Comparison of ENCODE assay signal across 9 cellular contexts in genomic region chr1:88773540-88774150, GRCh38.
DNase-seq lines count a peak whose midpoint lies in the region; ATAC-seq and TF ChIP-seq lines count a peak whose summit lies in the region.
"Had no signal": no experiment of that assay in that cellular context is flagged by ENCODE, and none has a peak within 500 bp of the region (broad histone marks: within the 10 kb centered on the region; RNA-seq: fewer than 3 reads in every experiment).

No MANE protein-coding gene starts in this region.

- no peaks in the 10 kb centered on the region; the same call in 1 of the 2 replicates for H4K20me1 ChIP-seq in SK-N-SH (ENCODE audit: insufficient read depth)

- TF ChIP-seq CTCF in SK-N-SH (IDR thresholded peaks at IDR 0.05) (no peak), glutamatergic neuron (IDR thresholded peaks at IDR 0.05; ENCODE audit: partially characterized antibody, unreplicated experiment) (no peak)

- DNase-seq in activated CD4-positive, alpha-beta T cell treated with anti-CD3 and anti-CD28 coated beads for 36 hours, result peak; percentile 44
- no peak for DNase-seq in activated CD4-positive, alpha-beta T cell treated with anti-CD3 and anti-CD28 coated beads for 1 hour
- no peak for DNase-seq in SK-N-SH
- DNase-seq in stimulated activated CD8-positive, alpha-beta memory T cell treated with anti-CD3 and anti-CD28 coated beads, Interleukin-4, amount 100 ng/mL, for 48 hours, result peak; percentile 40
- no peak for DNase-seq in activated gamma-delta T cell treated with Interleukin-2 at 50 U/mL for 16 hours
- no peak for DNase-seq in glutamatergic neuron
- DNase-seq: kidney had no signal

- TF ChIP-seq RAD21 in SK-N-SH (IDR thresholded peaks at IDR 0.05; ENCODE audit: low read length), result no peak

- no peak overlapping the region for H2AFZ ChIP-seq in SK-N-SH (ENCODE audit: low read depth)

- peaks cover 21% of the 10 kb centered on the region for H3K79me2 ChIP-seq in SK-N-SH (ENCODE audit: insufficient read depth)

- H3F3A ChIP-seq in SK-N-SH (replicated peaks; ENCODE audit: insufficient read depth), result peaks cover 10% of the 10 kb centered on the region

- no peaks in the 10 kb centered on the region for H3K4me1 ChIP-seq in SK-N-SH (ENCODE audit: control insufficient read depth in 1 of 2, insufficient read depth in 2 of 2, low read depth in 1 of 2, low read length in 1 of 2)
- H3K4me1 ChIP-seq in esophagus (ENCODE audit: control insufficient read depth in 2 of 2, insufficient read depth in 2 of 2, low read length in 1 of 2), result no peaks in the 10 kb centered on the region

- POLR2A ChIA-PET in activated CD4-positive, alpha-beta T cell treated with anti-CD3 and anti-CD28 coated beads for 36 hours (lab: Charles Lee), result interaction anchor here (0.6 kb wide), 1 partner anchor 71 kb away, joined by 3 read pairs; no protein-coding TSS in a partner anchor
- POLR2A ChIA-PET in SK-N-SH (lab: Yijun Ruan, JAX), result no interaction called here

- H3K4me3 ChIP-seq in SK-N-SH (ENCODE audit: low read depth in 2 of 2, low read length in 1 of 2) (no peak overlapping the region), esophagus (ENCODE audit: low read depth in 1 of 2, low read length in 2 of 2) (no peak overlapping the region)

- H3K4me1 Mint-ChIP-seq in activated CD4-positive, alpha-beta T cell treated with anti-CD3 and anti-CD28 coated beads for 36 hours, result peaks cover 23% of the 10 kb centered on the region
- H3K4me1 Mint-ChIP-seq in glutamatergic neuron (ENCODE audit: low read depth, unreplicated experiment), result no peaks in the 10 kb centered on the region

- H3K27ac ChIP-seq in SK-N-SH (ENCODE audit: low read depth in 2 of 2, low read length in 1 of 2), result peak overlapping the region in 1 of 2 experiments; percentile 39; a peak in 1 of 4 replicates
- H3K27ac ChIP-seq in esophagus (ENCODE audit: low read depth in 2 of 2, low read length in 1 of 2), result peak overlapping the region; percentile 85 to 87

- ATAC-seq in activated CD4-positive, alpha-beta T cell treated with anti-CD3 and anti-CD28 coated beads for 36 hours, result peak; percentile 84
- no peak for ATAC-seq in GM21717 (IDR thresholded peaks at IDR 0.05; ENCODE audit: unreplicated experiment)

- CTCF ChIA-PET in activated CD4-positive, alpha-beta T cell treated with anti-CD3 and anti-CD28 coated beads for 36 hours (lab: Charles Lee), result no interaction called here
- CTCF ChIA-PET in SK-N-SH (lab: Yijun Ruan, JAX), result no interaction called here

- no peak overlapping the region for H3K9ac ChIP-seq in SK-N-SH

- H3K9me3 ChIP-seq in SK-N-SH (no peaks in the 10 kb centered on the region), esophagus (ENCODE audit: control insufficient read depth in 2 of 2, insufficient read depth in 1 of 2, low read depth in 1 of 2, low read length in 1 of 2) (no peaks in the 10 kb centered on the region)

- H3K36me3 ChIP-seq in SK-N-SH (replicated peaks in 1 of 2; ENCODE audit: control insufficient read depth in 1 of 2, insufficient read depth in 2 of 2, low read length in 1 of 2) (peaks cover 17 to 52% of the 10 kb centered on the region in 2 experiments), esophagus (ENCODE audit: control insufficient read depth in 2 of 2, insufficient read depth in 2 of 2, low read length in 1 of 2) (peaks cover 0 to 5% of the 10 kb centered on the region in 2 donors)

- H3K4me3 Mint-ChIP-seq in activated CD4-positive, alpha-beta T cell treated with anti-CD3 and anti-CD28 coated beads for 36 hours, result peak overlapping the region; percentile 31
- no peak overlapping the region for H3K4me3 Mint-ChIP-seq in glutamatergic neuron (ENCODE audit: unreplicated experiment)

- H3K9me3 Mint-ChIP-seq in activated CD4-positive, alpha-beta T cell treated with anti-CD3 and anti-CD28 coated beads for 36 hours (ENCODE audit: low read depth), result no peaks in the 10 kb centered on the region
- peaks cover 2% of the 10 kb centered on the region for H3K9me3 Mint-ChIP-seq in glutamatergic neuron (ENCODE audit: unreplicated experiment)

- no peaks in the 10 kb centered on the region for H3K27me3 Mint-ChIP-seq in activated CD4-positive, alpha-beta T cell treated with anti-CD3 and anti-CD28 coated beads for 36 hours
- H3K27me3 Mint-ChIP-seq in glutamatergic neuron (ENCODE audit: unreplicated experiment), result no peaks in the 10 kb centered on the region

- 84% methylated on average over 3 of the region's 3 CpGs for WGBS in SK-N-SH (ENCODE audit: low lambda C conversion rate)
- WGBS in esophagus, 2 donors, result 84 to 87% methylated on average over 3 of the region's 3 CpGs

- TF ChIP-seq EP300 in SK-N-SH (IDR thresholded peaks at IDR 0.05; ENCODE audit: borderline replicate concordance in 1 of 2, low read depth in 1 of 2, low read length in 1 of 2), result no peak

- H3K9me2 ChIP-seq in SK-N-SH, result no peaks in the 10 kb centered on the region

- H3K36me3 Mint-ChIP-seq in activated CD4-positive, alpha-beta T cell treated with anti-CD3 and anti-CD28 coated beads for 36 hours (ENCODE audit: low read depth), result peaks cover 57% of the 10 kb centered on the region
- peaks cover 5% of the 10 kb centered on the region for H3K36me3 Mint-ChIP-seq in glutamatergic neuron (ENCODE audit: unreplicated experiment)

- H3K27ac Mint-ChIP-seq in activated CD4-positive, alpha-beta T cell treated with anti-CD3 and anti-CD28 coated beads for 36 hours, result peak overlapping the region; percentile 86
- H3K27ac Mint-ChIP-seq in glutamatergic neuron (ENCODE audit: unreplicated experiment), result no peak overlapping the region

- H3K4me2 ChIP-seq in SK-N-SH, result no peak overlapping the region

- intact Hi-C loops in activated CD4-positive, alpha-beta T cell treated with anti-CD3 and anti-CD28 coated beads for 36 hours (cut with DNase I, micrococcal nuclease), result no loop called here

- no peaks in the 10 kb centered on the region for H3K27me3 ChIP-seq in SK-N-SH (ENCODE audit: insufficient read depth)
- H3K27me3 ChIP-seq in esophagus (ENCODE audit: control insufficient read depth in 1 of 2, insufficient read depth in 2 of 2, low read length in 2 of 2), result no peaks in the 10 kb centered on the region

TF ChIP-seq in SK-N-SH, 30 proteins besides CTCF, POLR2A, EP300 and RAD21:
- TF ChIP-seq PBX3 (IDR thresholded peaks at IDR 0.05) (no peak), FOSL2 (IDR thresholded peaks at IDR 0.05; ENCODE audit: borderline replicate concordance, low read depth) (peak; percentile 40; the same call in 1 of the 2 replicates), JUND (IDR thresholded peaks at IDR 0.05) (peak; percentile 25; the same call in 1 of the 2 replicates), FOXJ3 (CRISPR knock-in tag; IDR thresholded peaks at IDR 0.05) (no peak), NRF1 (IDR thresholded peaks at IDR 0.05; ENCODE audit: low read depth, low read length) (no peak)

Comparison
In these comparisons a context has a peak if more than half of its experiments do, and no peak if none do; other contexts are left out.
1. DNase-seq: peak in activated CD4-positive, alpha-beta T cell treated with anti-CD3 and anti-CD28 coated beads for 36 hours (single experiment) and stimulated activated CD8-positive, alpha-beta memory T cell treated with anti-CD3 and anti-CD28 coated beads, Interleukin-4, amount 100 ng/mL, for 48 hours (single experiment); none in activated CD4-positive, alpha-beta T cell treated with anti-CD3 and anti-CD28 coated beads for 1 hour (single experiment), SK-N-SH (single experiment), activated gamma-delta T cell treated with Interleukin-2 at 50 U/mL for 16 hours (single experiment) and glutamatergic neuron (single experiment).